In genomic region chr12:119020377-119021360, GRCh38 we compare ENCODE assay signal across 9 cellular contexts. TPM values are rescaled to one million over a fixed set of nuclear protein-coding genes. Genes with fewer than 3 reads are reported as not detected.
DNase-seq lines count a peak whose midpoint lies in the region; ATAC-seq and TF ChIP-seq lines count a peak whose summit lies in the region.
"Had no signal": no experiment of that assay in that cellular context is flagged by ENCODE, and none has a peak within 500 bp of the region (broad histone marks: within the 10 kb centered on the region; RNA-seq: fewer than 3 reads in every experiment).

No MANE protein-coding gene starts in this region.

- H3K4me1 Mint-ChIP-seq in activated CD4-positive, alpha-beta T cell treated with anti-CD3 and anti-CD28 coated beads for 36 hours, result no peaks in the 10 kb centered on the region
- no peaks in the 10 kb centered on the region for H3K4me1 Mint-ChIP-seq in osteocyte (ENCODE audit: unreplicated experiment)

- TF ChIP-seq CTCF in cardiac fibroblast (IDR thresholded peaks at IDR 0.05; ENCODE audit: low read depth, low read length) (peak; percentile 7), osteocyte (IDR thresholded peaks at IDR 0.05) (no peak)

- H3K9me3 Mint-ChIP-seq in activated CD4-positive, alpha-beta T cell treated with anti-CD3 and anti-CD28 coated beads for 36 hours (ENCODE audit: low read depth), result peaks cover 12% of the 10 kb centered on the region
- peaks cover 48% of the 10 kb centered on the region for H3K9me3 Mint-ChIP-seq in osteocyte (ENCODE audit: unreplicated experiment)

- no peak overlapping the region for H3K27ac Mint-ChIP-seq in activated CD4-positive, alpha-beta T cell treated with anti-CD3 and anti-CD28 coated beads for 36 hours
- H3K27ac Mint-ChIP-seq in osteocyte (ENCODE audit: unreplicated experiment), result no peak overlapping the region

- CTCF ChIA-PET in activated CD4-positive, alpha-beta T cell treated with anti-CD3 and anti-CD28 coated beads for 36 hours (lab: Charles Lee), result interaction anchor here (0.7 kb wide), 1 partner anchor 588 kb away, joined by 3 read pairs; no protein-coding TSS in a partner anchor

- intact Hi-C loops in activated CD4-positive, alpha-beta T cell treated with anti-CD3 and anti-CD28 coated beads for 36 hours (cut with DNase I, micrococcal nuclease), result no loop called here

- no peaks in the 10 kb centered on the region for H3K36me3 Mint-ChIP-seq in activated CD4-positive, alpha-beta T cell treated with anti-CD3 and anti-CD28 coated beads for 36 hours (ENCODE audit: low read depth)
- no peaks in the 10 kb centered on the region for H3K36me3 Mint-ChIP-seq in osteocyte (ENCODE audit: unreplicated experiment)

- no peak overlapping the region for H3K4me3 Mint-ChIP-seq in activated CD4-positive, alpha-beta T cell treated with anti-CD3 and anti-CD28 coated beads for 36 hours
- no peak overlapping the region for H3K4me3 Mint-ChIP-seq in osteocyte (ENCODE audit: unreplicated experiment)

- POLR2A ChIA-PET in activated CD4-positive, alpha-beta T cell treated with anti-CD3 and anti-CD28 coated beads for 36 hours (lab: Charles Lee), result no interaction called here

- H3K27me3 Mint-ChIP-seq in activated CD4-positive, alpha-beta T cell treated with anti-CD3 and anti-CD28 coated beads for 36 hours, result peaks cover 26% of the 10 kb centered on the region
- no peaks in the 10 kb centered on the region for H3K27me3 Mint-ChIP-seq in osteocyte (ENCODE audit: unreplicated experiment)

- no peak for ATAC-seq in activated CD4-positive, alpha-beta T cell treated with anti-CD3 and anti-CD28 coated beads for 36 hours
- no peak for ATAC-seq in HG02610 (IDR thresholded peaks at IDR 0.05; ENCODE audit: unreplicated experiment)
- ATAC-seq in HG02852 (IDR thresholded peaks at IDR 0.05; ENCODE audit: unreplicated experiment), result no peak

- peak; percentile 55 for DNase-seq in activated CD4-positive, alpha-beta T cell treated with anti-CD3 and anti-CD28 coated beads for 36 hours
- DNase-seq in activated CD4-positive, alpha-beta T cell treated with anti-CD3 and anti-CD28 coated beads for 1 hour, result no peak
- peak; percentile 9 for DNase-seq in Jurkat, Clone E6-1 (ENCODE audit: low read depth, low spot score)
- DNase-seq in cardiac fibroblast (ENCODE audit: low read depth in 2 of 2) (no peak), osteocyte (ENCODE audit: extremely low spot score, unreplicated experiment) (peak; percentile 78), NK-92 (lab: John Stamatoyannopoulos, UW; ENCODE audit: unreplicated experiment) (no peak)

- H3K4me3 ChIP-seq in Jurkat, Clone E6-1 (ENCODE audit: low read length), result no peak overlapping the region
- no peak overlapping the region for H3K4me3 ChIP-seq in cardiac fibroblast (replicated peaks in 1 of 2; ENCODE audit: low read depth in 2 of 2, low read length in 2 of 2)
- H3K4me3 ChIP-seq: BLaER1 treated with 17β-estradiol and CSF1 and Interleukin-3, amounts not matched to agents 10 nM and 100 nM had no signal

RNA-seq across cellular contexts. Expression of gene SRRM4, which starts 39.3 kb away (rescaled TPM):
- not detected for total RNA-seq in activated CD4-positive, alpha-beta T cell treated with anti-CD3 and anti-CD28 coated beads for 36 hours
- not detected for polyA plus RNA-seq in Jurkat, Clone E6-1 (2012; ENCODE audit: insufficient read depth, insufficient read length)
- total RNA-seq in osteocyte, result not detected in 2 replicates

Comparison
In these comparisons a context has a peak if more than half of its experiments do, and no peak if none do; other contexts are left out.
1. DNase-seq: peak in activated CD4-positive, alpha-beta T cell treated with anti-CD3 and anti-CD28 coated beads for 36 hours (single experiment), Jurkat, Clone E6-1 (single experiment) and osteocyte (single experiment); none in activated CD4-positive, alpha-beta T cell treated with anti-CD3 and anti-CD28 coated beads for 1 hour (single experiment), cardiac fibroblast (0 of 2) and NK-92 (single experiment).